Comparison of ENCODE assay signal across 8 cellular contexts in the genomic region with DNA sequence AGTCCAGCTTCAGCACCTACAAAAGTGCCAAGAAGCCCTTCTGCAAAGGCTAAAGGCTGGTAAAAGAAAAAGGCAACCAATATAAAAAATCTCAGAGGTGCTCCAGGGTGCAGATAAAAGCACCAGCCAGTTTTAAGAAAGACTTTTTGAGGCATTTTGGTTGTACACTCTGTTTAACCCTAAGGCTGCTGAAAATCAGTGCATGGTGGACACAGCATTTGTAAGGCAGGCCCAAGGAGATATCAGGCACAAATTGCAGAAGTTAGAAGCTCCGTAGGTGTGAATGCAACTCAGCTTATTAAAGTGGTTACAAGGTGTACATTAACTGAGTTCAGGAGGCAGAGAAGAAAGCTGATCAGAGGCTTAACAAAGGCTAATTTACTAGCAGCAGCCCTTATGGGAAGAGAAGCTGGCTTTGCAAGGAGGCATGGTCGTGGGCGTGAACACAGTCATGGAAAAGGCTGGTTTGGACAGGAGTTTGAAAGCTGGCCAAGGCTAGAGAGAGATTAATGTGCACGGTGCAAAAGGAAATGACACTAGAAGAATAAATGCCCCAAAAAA. TPM values are rescaled to one million over a fixed set of nuclear protein-coding genes. Genes with fewer than 3 reads are reported as not detected.
DNase-seq lines count a peak whose midpoint lies in the region; ATAC-seq and TF ChIP-seq lines count a peak whose summit lies in the region.

No MANE protein-coding gene starts in this region.

- H3K36me3 Mint-ChIP-seq in endodermal cell (ENCODE audit: low read depth), result no peaks in the 10 kb centered on the region
- H3K36me3 Mint-ChIP-seq in osteocyte (ENCODE audit: unreplicated experiment), result no peaks in the 10 kb centered on the region

- H3K27ac Mint-ChIP-seq in endodermal cell (peak overlapping the region; percentile 44), osteocyte (ENCODE audit: unreplicated experiment) (no peak overlapping the region)

- no peak overlapping the region for H3K9ac ChIP-seq in endodermal cell (ENCODE audit: extremely low read depth, low read length, poor library complexity, severe bottlenecking)

- H3K27me3 Mint-ChIP-seq in endodermal cell (ENCODE audit: insufficient read depth), result peaks cover 9% of the 10 kb centered on the region
- H3K27me3 Mint-ChIP-seq in osteocyte (ENCODE audit: unreplicated experiment), result peaks cover 5% of the 10 kb centered on the region

- WGBS in endodermal cell (ENCODE audit: insufficient coverage in 1 of 2, insufficient read length in 1 of 2), 2 experiments, result 87 to 89% methylated on average over 3 of the region's 4 CpGs

- peaks cover 7% of the 10 kb centered on the region for H3K4me1 ChIP-seq in endodermal cell (ENCODE audit: control insufficient read depth, insufficient read depth, low read length)

- ATAC-seq in GM18511 (IDR thresholded peaks at IDR 0.05; ENCODE audit: unreplicated experiment) (peak; percentile 35), HG03521 (IDR thresholded peaks at IDR 0.05; ENCODE audit: unreplicated experiment) (no peak)

- peak; percentile 75 for DNase-seq in NCI-H2029 treated with DMSO at 0.1 percent for 48 hours (lab: John Stamatoyannopoulos, UW)
- DNase-seq in endodermal cell, result no peak
- no peak for DNase-seq in osteocyte (ENCODE audit: extremely low spot score, unreplicated experiment)
- DNase-seq in putamen (ENCODE audit: low spot score), result no peak
- no peak for DNase-seq in activated CD8-positive, alpha-beta memory T cell treated with anti-CD3 and anti-CD28 coated beads for 24 hours
- DNase-seq in medulla oblongata (ENCODE audit: extremely low spot score), result no peak

- H3K36me3 ChIP-seq in endodermal cell (ENCODE audit: control insufficient read depth, insufficient read depth, low read length), result no peaks in the 10 kb centered on the region

- H3K9me3 Mint-ChIP-seq in endodermal cell (no peaks in the 10 kb centered on the region), osteocyte (ENCODE audit: unreplicated experiment) (no peaks in the 10 kb centered on the region)

- H3K4me3 ChIP-seq in endodermal cell (ENCODE audit: low read length), result no peak overlapping the region

- H3K27me3 ChIP-seq in endodermal cell (ENCODE audit: control insufficient read depth, insufficient read depth, low read length, poor library complexity, severe bottlenecking), result peaks cover 12% of the 10 kb centered on the region

- no peaks in the 10 kb centered on the region for H3K9me3 ChIP-seq in endodermal cell (ENCODE audit: control insufficient read depth, low read length)

- H3K4me1 Mint-ChIP-seq in endodermal cell (peaks cover 45% of the 10 kb centered on the region), osteocyte (ENCODE audit: unreplicated experiment) (peaks cover 4% of the 10 kb centered on the region)

- H3K4me3 Mint-ChIP-seq in endodermal cell, result peak overlapping the region; percentile 11
- H3K4me3 Mint-ChIP-seq in osteocyte (ENCODE audit: unreplicated experiment), result peak overlapping the region; percentile 63

- no peak overlapping the region for H3K27ac ChIP-seq in endodermal cell (ENCODE audit: low read depth, low read length)

- no peak for TF ChIP-seq CTCF in endodermal cell (conservative IDR thresholded peaks at IDR 0.05)
- TF ChIP-seq CTCF in osteocyte (IDR thresholded peaks at IDR 0.05), result no peak

RNA-seq across cellular contexts. Expression of a gene that starts 21.1 kb away (rescaled TPM):
- 1 to 10 TPM in 1 of 2 donors, not detected in 1; 1.1 TPM for total RNA-seq in endodermal cell
- 0.11 TPM for polyA plus RNA-seq in endodermal cell (2013, experiment 1 of 2)
- polyA plus RNA-seq in endodermal cell (2013, experiment 2 of 2), result not detected
- total RNA-seq in osteocyte, result not detected in 2 replicates
